In the genomic region with DNA sequence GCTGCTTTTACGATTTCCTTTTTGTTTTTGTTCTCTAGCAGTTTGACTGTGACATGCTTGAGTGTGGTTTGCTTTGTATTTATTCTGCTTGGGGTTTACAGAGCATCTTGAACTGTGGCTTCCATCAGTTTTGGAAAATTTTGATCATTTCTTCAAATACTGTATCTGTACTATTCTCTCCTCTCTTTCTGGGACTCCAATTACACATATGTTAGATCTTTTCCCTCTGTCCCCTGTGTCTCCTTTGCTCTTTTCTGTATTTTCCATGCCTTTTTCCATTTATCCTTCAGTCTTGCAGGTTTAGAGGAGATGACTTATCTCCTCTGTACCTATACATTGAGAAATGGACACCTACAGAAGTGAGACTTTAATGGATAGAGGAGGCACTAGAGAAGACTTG, we compare ENCODE assay signal across 19 cellular contexts. TPM values are rescaled to one million over a fixed set of nuclear protein-coding genes. Genes with fewer than 3 reads are reported as not detected.
DNase-seq lines count a peak whose midpoint lies in the region; ATAC-seq and TF ChIP-seq lines count a peak whose summit lies in the region.
"Had no signal": no experiment of that assay in that cellular context is flagged by ENCODE, and none has a peak within 500 bp of the region (broad histone marks: within the 10 kb centered on the region; RNA-seq: fewer than 3 reads in every experiment).

No MANE protein-coding gene starts in this region.

- peak overlapping the region; percentile 36 for H3K27ac Mint-ChIP-seq in activated naive CD4-positive, alpha-beta T cell treated with anti-CD3 and anti-CD28 coated beads, Interleukin-2, amount 50 U/mL, for 24 hours
- no peak overlapping the region for H3K27ac Mint-ChIP-seq in activated naive CD4-positive, alpha-beta T cell treated with anti-CD3 and anti-CD28 coated beads for 36 hours
- H3K27ac Mint-ChIP-seq in glutamatergic neuron (ENCODE audit: unreplicated experiment): peak overlapping the region; percentile 65
- peak overlapping the region; percentile 10 for H3K27ac Mint-ChIP-seq in stimulated activated effector memory CD8-positive, alpha-beta T cell treated with anti-CD3 and anti-CD28 coated beads, Interleukin-12 subunit alpha, Interleukin-12 subunit beta, amount 100 ng/mL, for 72 hours
- no peak overlapping the region for H3K27ac Mint-ChIP-seq in immature natural killer cell
- H3K27ac Mint-ChIP-seq: CD4-positive, alpha-beta T cell; H9 had no signal

- H3K4me1 ChIP-seq in GM23248 (ENCODE audit: insufficient read depth): peaks cover 9% of the 10 kb centered on the region
- H3K4me1 ChIP-seq in HAP-1: peaks cover 12% of the 10 kb centered on the region
- H3K4me1 ChIP-seq: SJCRH30 had no signal

- peaks cover 36% of the 10 kb centered on the region for H3K36me3 Mint-ChIP-seq in activated naive CD4-positive, alpha-beta T cell treated with anti-CD3 and anti-CD28 coated beads, Interleukin-2, amount 50 U/mL, for 24 hours
- H3K36me3 Mint-ChIP-seq in activated naive CD4-positive, alpha-beta T cell treated with anti-CD3 and anti-CD28 coated beads for 36 hours (ENCODE audit: low read depth): peaks cover 31% of the 10 kb centered on the region
- H3K36me3 Mint-ChIP-seq in glutamatergic neuron (ENCODE audit: unreplicated experiment): peaks cover 27% of the 10 kb centered on the region
- H3K36me3 Mint-ChIP-seq in stimulated activated effector memory CD8-positive, alpha-beta T cell treated with anti-CD3 and anti-CD28 coated beads, Interleukin-12 subunit alpha, Interleukin-12 subunit beta, amount 100 ng/mL, for 72 hours: peaks cover 8% of the 10 kb centered on the region
- peaks cover 10 to 26% (median 15%) of the 10 kb centered on the region in 3 donors for H3K36me3 Mint-ChIP-seq in immature natural killer cell

- no peak for ATAC-seq in stimulated activated effector memory CD8-positive, alpha-beta T cell treated with anti-CD3 and anti-CD28 coated beads, Interleukin-12 subunit alpha, Interleukin-12 subunit beta, amount 100 ng/mL, for 72 hours

- H3K4me2 ChIP-seq in GM23248 (ENCODE audit: unreplicated experiment): no peak overlapping the region

- no peak overlapping the region for H3K9ac ChIP-seq in GM23248

- DNase-seq in activated naive CD4-positive, alpha-beta T cell treated with anti-CD3 and anti-CD28 coated beads for 36 hours: no peak
- DNase-seq in GM23248 (peak; percentile 14), glutamatergic neuron (no peak), HAP-1 (ENCODE audit: low spot score in 2 of 2) (no peak), immature natural killer cell (no peak)
- no peak for DNase-seq in stimulated activated effector memory CD8-positive, alpha-beta T cell treated with anti-CD3 and anti-CD28 coated beads, Interleukin-12 subunit alpha, Interleukin-12 subunit beta, amount 100 ng/mL, for 72 hours (ENCODE audit: low spot score in 2 of 2)
- DNase-seq: BE2C; Caco-2; CD4-positive, alpha-beta T cell; H9; IMR-90; NCI-H1417; NCI-H1694 treated with DMSO at 0.1 percent for 48 hours; NCI-H2081 treated with DMSO at 0.1 percent for 48 hours; NCI-H446 treated with DMSO at 0.1 percent for 48 hours; NCI-H526 treated with DMSO at 0.1 percent for 48 hours; OCI-M1; SJCRH30 had no signal

- intact Hi-C loops in activated naive CD4-positive, alpha-beta T cell treated with anti-CD3 and anti-CD28 coated beads for 36 hours (cut with micrococcal nuclease): no loop called here

- H4K20me1 ChIP-seq in GM23248 (ENCODE audit: insufficient read depth): no peaks in the 10 kb centered on the region

- in situ Hi-C loops in GM23248 (cut with MboI) (no loop called here), HAP-1 (cut with MboI; ENCODE audit: low sequenced_read_pairs) (no loop called here)

- 73 to 86% methylated on average over 1 of the region's 1 CpG for WGBS in GM23248 (ENCODE audit: low coverage in 1 of 2, low lambda C conversion rate in 2 of 2, missing lambda C conversion rate in 2 of 2), 2 experiments

- peaks cover 7% of the 10 kb centered on the region for H3K9me3 Mint-ChIP-seq in activated naive CD4-positive, alpha-beta T cell treated with anti-CD3 and anti-CD28 coated beads, Interleukin-2, amount 50 U/mL, for 24 hours
- H3K9me3 Mint-ChIP-seq in activated naive CD4-positive, alpha-beta T cell treated with anti-CD3 and anti-CD28 coated beads for 36 hours: peaks cover 6% of the 10 kb centered on the region
- H3K9me3 Mint-ChIP-seq in glutamatergic neuron (ENCODE audit: unreplicated experiment) (peaks cover 16% of the 10 kb centered on the region), immature natural killer cell (peaks cover 0 to 4% (median 0%) of the 10 kb centered on the region in 6 donors)
- peaks cover 6% of the 10 kb centered on the region for H3K9me3 Mint-ChIP-seq in stimulated activated effector memory CD8-positive, alpha-beta T cell treated with anti-CD3 and anti-CD28 coated beads, Interleukin-12 subunit alpha, Interleukin-12 subunit beta, amount 100 ng/mL, for 72 hours

- H3F3A ChIP-seq in GM23248 (ENCODE audit: insufficient read depth): no peaks in the 10 kb centered on the region

- no peaks in the 10 kb centered on the region for H3K9me2 ChIP-seq in GM23248 (ENCODE audit: insufficient read depth)

- no peak overlapping the region for H3K27ac ChIP-seq in GM23248
- H3K27ac ChIP-seq: SJCRH30 had no signal

- H3K27me3 Mint-ChIP-seq in activated naive CD4-positive, alpha-beta T cell treated with anti-CD3 and anti-CD28 coated beads, Interleukin-2, amount 50 U/mL, for 24 hours: no peaks in the 10 kb centered on the region
- H3K27me3 Mint-ChIP-seq in activated naive CD4-positive, alpha-beta T cell treated with anti-CD3 and anti-CD28 coated beads for 36 hours (ENCODE audit: low read depth): no peaks in the 10 kb centered on the region
- H3K27me3 Mint-ChIP-seq in glutamatergic neuron (ENCODE audit: unreplicated experiment): peaks cover 8% of the 10 kb centered on the region
- H3K27me3 Mint-ChIP-seq in immature natural killer cell (ENCODE audit: low read depth in 3 of 3): peaks cover 0 to 4% (median 0%) of the 10 kb centered on the region in 3 donors
- H3K27me3 Mint-ChIP-seq: CD4-positive, alpha-beta T cell had no signal

- no peak for TF ChIP-seq CTCF in glutamatergic neuron (IDR thresholded peaks at IDR 0.05; ENCODE audit: partially characterized antibody, unreplicated experiment)

- H3K27me3 ChIP-seq in GM23248 (replicated peaks; ENCODE audit: insufficient read depth) (no peaks in the 10 kb centered on the region), HAP-1 (ENCODE audit: low read depth) (no peaks in the 10 kb centered on the region)
- H3K27me3 ChIP-seq: BE2C, SJCRH30 had no signal

- no peak overlapping the region for H3K4me3 Mint-ChIP-seq in activated naive CD4-positive, alpha-beta T cell treated with anti-CD3 and anti-CD28 coated beads, Interleukin-2, amount 50 U/mL, for 24 hours
- H3K4me3 Mint-ChIP-seq in activated naive CD4-positive, alpha-beta T cell treated with anti-CD3 and anti-CD28 coated beads for 36 hours: no peak overlapping the region
- peak overlapping the region; percentile 16 for H3K4me3 Mint-ChIP-seq in glutamatergic neuron (ENCODE audit: unreplicated experiment)
- H3K4me3 Mint-ChIP-seq in stimulated activated effector memory CD8-positive, alpha-beta T cell treated with anti-CD3 and anti-CD28 coated beads, Interleukin-12 subunit alpha, Interleukin-12 subunit beta, amount 100 ng/mL, for 72 hours: no peak overlapping the region
- no peak overlapping the region for H3K4me3 Mint-ChIP-seq in immature natural killer cell
- H3K4me3 Mint-ChIP-seq: CD4-positive, alpha-beta T cell; H9 had no signal

- H2AFZ ChIP-seq in GM23248: no peak overlapping the region

- H3K79me2 ChIP-seq in GM23248 (ENCODE audit: insufficient read depth): no peaks in the 10 kb centered on the region

- CTCF ChIA-PET in activated naive CD4-positive, alpha-beta T cell treated with anti-CD3 and anti-CD28 coated beads for 36 hours (lab: Charles Lee): interaction anchor here (0.8 kb wide), 1 partner anchor 10 kb away, joined by 3 read pairs; no protein-coding TSS in a partner anchor

- H3K4me3 ChIP-seq in GM23248 (no peak overlapping the region), HAP-1 (no peak overlapping the region)
- H3K4me3 ChIP-seq: SJCRH30 had no signal

- H3K36me3 ChIP-seq in GM23248 (ENCODE audit: low read depth): no peaks in the 10 kb centered on the region
- no peaks in the 10 kb centered on the region for H3K36me3 ChIP-seq in HAP-1 (replicated peaks)
- H3K36me3 ChIP-seq: SJCRH30 had no signal

- H3K9me3 ChIP-seq in GM23248 (ENCODE audit: low read depth) (no peaks in the 10 kb centered on the region), HAP-1 (peaks cover 5% of the 10 kb centered on the region; the same call in 1 of the 2 replicates)
- H3K9me3 ChIP-seq: BE2C, SJCRH30 had no signal

- H3K4me1 Mint-ChIP-seq in activated naive CD4-positive, alpha-beta T cell treated with anti-CD3 and anti-CD28 coated beads, Interleukin-2, amount 50 U/mL, for 24 hours: peaks cover 15% of the 10 kb centered on the region
- H3K4me1 Mint-ChIP-seq in activated naive CD4-positive, alpha-beta T cell treated with anti-CD3 and anti-CD28 coated beads for 36 hours (ENCODE audit: low read depth): no peaks in the 10 kb centered on the region
- H3K4me1 Mint-ChIP-seq in glutamatergic neuron (ENCODE audit: low read depth, unreplicated experiment): peaks cover 27% of the 10 kb centered on the region
- peaks cover 14% of the 10 kb centered on the region for H3K4me1 Mint-ChIP-seq in stimulated activated effector memory CD8-positive, alpha-beta T cell treated with anti-CD3 and anti-CD28 coated beads, Interleukin-12 subunit alpha, Interleukin-12 subunit beta, amount 100 ng/mL, for 72 hours
- peaks cover 2 to 9% of the 10 kb centered on the region in 2 donors for H3K4me1 Mint-ChIP-seq in immature natural killer cell

RNA-seq across cellular contexts. Expression of a gene that starts 31.7 kb away (rescaled TPM):
- total RNA-seq in activated naive CD4-positive, alpha-beta T cell treated with anti-CD3 and anti-CD28 coated beads for 36 hours: 10 to 100 TPM; 24.8 to 26.5 TPM
- 8.3 and 10.5 TPM in 2 replicates for total RNA-seq in GM23248 (2014; rRNA removed; shearing (Covaris generic))
- 7.9 and 8.7 TPM in 2 replicates for polyA plus RNA-seq in GM23248 (2016; fragmentation: Nextera tagmentation; extraction: Ambion mirVana)
- 41.9 TPM for total RNA-seq in glutamatergic neuron (ENCODE audit: unreplicated experiment)
- 10 to 100 TPM; 26.9 to 44.3 (median 34.7) TPM for polyA plus RNA-seq in immature natural killer cell

Comparison
In these comparisons a context has a peak if more than half of its experiments do, and no peak if none do; other contexts are left out.
1. H3K27ac Mint-ChIP-seq: peak in activated naive CD4-positive, alpha-beta T cell treated with anti-CD3 and anti-CD28 coated beads, Interleukin-2, amount 50 U/mL, for 24 hours (single experiment), glutamatergic neuron (single experiment) and stimulated activated effector memory CD8-positive, alpha-beta T cell treated with anti-CD3 and anti-CD28 coated beads, Interleukin-12 subunit alpha, Interleukin-12 subunit beta, amount 100 ng/mL, for 72 hours (single experiment); none in activated naive CD4-positive, alpha-beta T cell treated with anti-CD3 and anti-CD28 coated beads for 36 hours (single experiment) and immature natural killer cell (0 of 6).